In genomic region chr11:74948898-74949747, GRCh38 we compare ENCODE assay signal across 8 cellular contexts. TPM values are rescaled to one million over a fixed set of nuclear protein-coding genes. Genes with fewer than 3 reads are reported as not detected.
DNase-seq lines count a peak whose midpoint lies in the region; ATAC-seq, FAIRE-seq and TF ChIP-seq lines count a peak whose summit lies in the region.

Gene SPCS2 (plus strand): TSS chr11:74949266. CDS start chr11:74949286, 20 bp downstream.
Gene XRRA1 (minus strand): TSS chr11:74949091. CDS start chr11:74940878, 8,213 bp downstream.

- no peak for TF ChIP-seq CTCF in AG10803 (conservative IDR thresholded peaks at IDR 0.05; ENCODE audit: low read length)
- no peak for TF ChIP-seq CTCF in choroid plexus epithelial cell (conservative IDR thresholded peaks at IDR 0.05; ENCODE audit: low read depth, low read length)
- TF ChIP-seq CTCF in kidney (IDR thresholded peaks at IDR 0.05; ENCODE audit: borderline replicate concordance, extremely low read depth, insufficient read depth): no peak

- H3K9ac ChIP-seq in kidney (ENCODE audit: low read length in 2 of 2): peak within 1 kb of the TSS; percentile 94 to 98

- DNase-seq in AG10803 (ENCODE audit: low read depth): peak; percentile 99
- DNase-seq in NCI-H460 (ENCODE audit: extremely low read depth, low read depth): peak; percentile 95
- DNase-seq in activated CD4-positive, alpha-beta T cell treated with anti-CD3 and anti-CD28 coated beads for 24 hours (ENCODE audit: low read depth in 2 of 2): peak; percentile 96 to 97
- DNase-seq in choroid plexus epithelial cell (ENCODE audit: low read depth): peak; percentile 99
- DNase-seq in kidney: peak; percentile 100
- DNase-seq in stimulated activated CD4-positive, alpha-beta T cell treated with anti-CD3 and anti-CD28 coated beads, Interleukin-15, amount 100 ng/mL, for 24 hours: peak; percentile 99

- peak within 1 kb of the TSS; percentile 80 to 82 for H3K27ac ChIP-seq in kidney (ENCODE audit: low read depth in 2 of 2, low read length in 2 of 2)

- H3K4me1 ChIP-seq in kidney (ENCODE audit: control insufficient read depth in 1 of 2, insufficient read depth in 1 of 2, low read depth in 1 of 2, low read length in 2 of 2): peaks cover 7 to 9% of the 10 kb centered on the region in 2 donors

- FAIRE-seq in kidney (lab: Jason Lieb, UNC): no peak

- peak; percentile 87 for ATAC-seq in GM19043 (IDR thresholded peaks at IDR 0.05; ENCODE audit: low read depth, unreplicated experiment)
- ATAC-seq in HG03378 (IDR thresholded peaks at IDR 0.05; ENCODE audit: unreplicated experiment): peak; percentile 83

- peak within 1 kb of the TSS; percentile 98 for H3K4me3 ChIP-seq in AG10803 (ENCODE audit: low read length)
- H3K4me3 ChIP-seq in choroid plexus epithelial cell (ENCODE audit: low read depth, low read length): peak within 1 kb of the TSS; percentile 96
- peak within 1 kb of the TSS; percentile 91 to 98 for H3K4me3 ChIP-seq in kidney (ENCODE audit: low read length in 2 of 2)

- H3K9me3 ChIP-seq in kidney (ENCODE audit: control insufficient read depth in 1 of 2, low read length in 2 of 2): no peaks in the 10 kb centered on the region

- intact Hi-C loops in kidney (cut with DNase I): no loop called here

- H3K36me3 ChIP-seq in kidney (ENCODE audit: control insufficient read depth in 1 of 2, insufficient read depth in 2 of 2, low read length in 2 of 2): peaks cover 0 to under 1% of the 10 kb centered on the region in 2 donors

RNA-seq across cellular contexts. Expression of gene SPCS2, which starts in this region (rescaled TPM):
- total RNA-seq in NCI-H460 (2014; rRNA removed; shearing (Covaris generic)): 54.0 and 81.9 TPM in 2 replicates
- 13.5 and 16.2 TPM in 2 replicates for polyA plus RNA-seq in NCI-H460 (2014; cell fraction: nucleus; rRNA removed)
- total RNA-seq in kidney: 176 TPM
- polyA plus RNA-seq in kidney (ENCODE audit: insufficient read depth, low read depth, low replicate concordance): 224 TPM

RNA-seq across cellular contexts. Expression of gene XRRA1, which starts in this region (rescaled TPM):
- 22.3 and 25.1 TPM in 2 replicates for total RNA-seq in NCI-H460 (2014; rRNA removed; shearing (Covaris generic))
- 12.9 and 31.3 TPM in 2 replicates for polyA plus RNA-seq in NCI-H460 (2014; cell fraction: nucleus; rRNA removed)
- 14.6 TPM for total RNA-seq in kidney
- 2.6 TPM for polyA plus RNA-seq in kidney (ENCODE audit: insufficient read depth, low read depth, low replicate concordance)

Comparison
In these comparisons a context has a peak if more than half of its experiments do, and no peak if none do; other contexts are left out.
1. Peak in every context shown above with its lines: DNase-seq, ATAC-seq, H3K4me3 ChIP-seq and H3K27ac ChIP-seq.